Comparison of ENCODE assay signal across 8 cellular contexts in genomic region chr20:39264506-39265172, GRCh38.
A peak's percentile ranks its signal among the peaks of the same experiment; 100 is the strongest.
DNase-seq lines count a peak whose midpoint lies in the region; ATAC-seq, FAIRE-seq and TF ChIP-seq lines count a peak whose summit lies in the region.

No MANE protein-coding gene starts in this region.

- H3K27me3 Mint-ChIP-seq in chondrocyte (ENCODE audit: low read depth), result peaks cover 9% of the 10 kb centered on the region

- peak; percentile 27 for DNase-seq in GM12892 (ENCODE audit: insufficient read length)
- DNase-seq in NCI-H1417 treated with DMSO at 0.1 percent for 48 hours (lab: John Stamatoyannopoulos, UW), result peak; percentile 10
- peak; percentile 21 for DNase-seq in T-helper 9 cell
- DNase-seq in chondrocyte (ENCODE audit: low spot score), result no peak
- DNase-seq in left kidney (ENCODE audit: low read depth, low spot score), result peak; percentile 81
- DNase-seq in stimulated activated CD4-positive, alpha-beta T cell treated with anti-CD3 and anti-CD28 coated beads, TNF-alpha, amount 100 ng/mL, for 48 hours (ENCODE audit: low read depth in 3 of 3), result peak; percentile 13 to 28 (median 16)

- peaks cover 5% of the 10 kb centered on the region for H3K9me3 Mint-ChIP-seq in chondrocyte (ENCODE audit: low read depth)

- no peak overlapping the region for H3K4me3 Mint-ChIP-seq in chondrocyte (ENCODE audit: unreplicated experiment)

- H3K4me1 Mint-ChIP-seq in chondrocyte (ENCODE audit: low read depth), result no peaks in the 10 kb centered on the region

- peak; percentile 3 for FAIRE-seq in A204.1 (lab: Jason Lieb, UNC)
- FAIRE-seq in GM12892 (lab: Jason Lieb, UNC), result peak; percentile 68

- H3K27ac Mint-ChIP-seq in chondrocyte (ENCODE audit: unreplicated experiment), result no peak overlapping the region

- ATAC-seq in GM21737 (IDR thresholded peaks at IDR 0.05; ENCODE audit: unreplicated experiment), result no peak

- TF ChIP-seq POLR2A in GM12892 (IDR thresholded peaks at IDR 0.05; ENCODE audit: low read depth, low read length), result no peak

- peak; percentile 92 for TF ChIP-seq CTCF in chondrocyte (IDR thresholded peaks at IDR 0.05)

- peaks cover 1% of the 10 kb centered on the region for H3K36me3 Mint-ChIP-seq in chondrocyte (ENCODE audit: low read depth)
